Comparison of ENCODE assay signal across 12 cellular contexts in genomic region chr3:58035512-58035867, GRCh38. TPM values are rescaled to one million over a fixed set of nuclear protein-coding genes. Genes with fewer than 3 reads are reported as not detected.
DNase-seq lines count a peak whose midpoint lies in the region; ATAC-seq, FAIRE-seq and TF ChIP-seq lines count a peak whose summit lies in the region.
"Had no signal": no experiment of that assay in that cellular context is flagged by ENCODE, and none has a peak within 500 bp of the region (broad histone marks: within the 10 kb centered on the region; RNA-seq: fewer than 3 reads in every experiment).

No MANE protein-coding gene starts in this region.

- no peak for ATAC-seq in activated T-cell treated with anti-CD3 and anti-CD28 coated beads, Interleukin-2, amount 50 U/mL, for 72 hours (replicated peaks in 1 of 2)

- no peak for TF ChIP-seq POLR2A in thyroid gland (IDR thresholded peaks at IDR 0.05)

- intact Hi-C loops in activated T-helper 1 cell treated with anti-CD3 and anti-CD28 coated beads, Interleukin-12 subunit alpha, Interleukin-12 subunit beta, Interleukin-2, Interleukin-4 antibody, amounts not matched to agents 30 ng/mL and 10 ng/mL and 1 ng/mL, durations not matched to agents 14 hours and 24 hours and 36 hours (cut with micrococcal nuclease), result loop anchor here (1.0 to 10.0 kb wide), 4 partner anchors 8 to 459 kb away; partner anchors contain the start of genes FLNB and KCTD6
- intact Hi-C loops in kidney (cut with DNase I), result no loop called here
- intact Hi-C loops in thyroid gland (cut with DNase I), result no loop called here

- no peaks in the 10 kb centered on the region for H3K9me3 Mint-ChIP-seq in activated T-cell treated with anti-CD3 and anti-CD28 coated beads, Interleukin-2, amount 50 U/mL, for 72 hours
- no peaks in the 10 kb centered on the region for H3K9me3 Mint-ChIP-seq in activated T-helper 1 cell treated with anti-CD3 and anti-CD28 coated beads, Interleukin-12 subunit alpha, Interleukin-12 subunit beta, Interleukin-2, Interleukin-4 antibody, amounts not matched to agents 30 ng/mL and 10 ng/mL and 1 ng/mL, durations not matched to agents 14 hours and 24 hours and 36 hours

- FAIRE-seq in kidney (lab: Jason Lieb, UNC), result no peak

- H3K9me3 ChIP-seq in kidney (ENCODE audit: control insufficient read depth in 1 of 2, low read length in 2 of 2) (no peaks in the 10 kb centered on the region), thyroid gland (no peaks in the 10 kb centered on the region)
- H3K9me3 ChIP-seq: BE2C, MG63 had no signal

- DNase-seq in activated T-cell treated with anti-CD3 and anti-CD28 coated beads, Interleukin-2, amount 50 U/mL, for 72 hours, result no peak
- DNase-seq in activated T-cell treated with anti-CD3 and anti-CD28 coated beads for 4 hours (no peak), kidney (no peak), thyroid gland (no peak), GM19238 (ENCODE audit: insufficient read length, low spot score) (no peak), RPMI8226 (no peak), NCI-H524 treated with DMSO at 0.1 percent for 48 hours (lab: John Stamatoyannopoulos, UW) (no peak)
- DNase-seq in activated T-helper 1 cell treated with anti-CD3 and anti-CD28 coated beads, Interleukin-12 subunit alpha, Interleukin-12 subunit beta, Interleukin-2, Interleukin-4 antibody, amounts not matched to agents 30 ng/mL and 10 ng/mL and 1 ng/mL, durations not matched to agents 14 hours and 24 hours and 36 hours (ENCODE audit: low spot score), result no peak
- DNase-seq: activated gamma-delta T cell treated with Interleukin-2 at 50 U/mL for 16 hours, BE2C, MG63, NCI-H748 treated with DMSO at 0.1 percent for 48 hours had no signal

- no peak overlapping the region for H3K4me3 ChIP-seq in kidney (ENCODE audit: low read length in 2 of 2)
- no peak overlapping the region for H3K4me3 ChIP-seq in thyroid gland (replicated peaks in 1 of 3)
- H3K4me3 ChIP-seq: MG63 had no signal

- WGBS in thyroid gland, 2 donors, result 42 to 56% methylated on average over 5 of the region's 5 CpGs

- no peaks in the 10 kb centered on the region for H3K27me3 ChIP-seq in thyroid gland
- H3K27me3 ChIP-seq: BE2C, MG63 had no signal

- peaks cover 0 to 4% of the 10 kb centered on the region in 2 donors for H3K36me3 Mint-ChIP-seq in activated T-cell treated with anti-CD3 and anti-CD28 coated beads, Interleukin-2, amount 50 U/mL, for 72 hours (ENCODE audit: insufficient read depth in 2 of 2)
- H3K36me3 Mint-ChIP-seq in activated T-helper 1 cell treated with anti-CD3 and anti-CD28 coated beads, Interleukin-12 subunit alpha, Interleukin-12 subunit beta, Interleukin-2, Interleukin-4 antibody, amounts not matched to agents 30 ng/mL and 10 ng/mL and 1 ng/mL, durations not matched to agents 14 hours and 24 hours and 36 hours (ENCODE audit: low read depth), result peaks cover 7% of the 10 kb centered on the region

- no peak for TF ChIP-seq CTCF in kidney (IDR thresholded peaks at IDR 0.05; ENCODE audit: borderline replicate concordance, extremely low read depth, insufficient read depth)
- TF ChIP-seq CTCF in thyroid gland (IDR thresholded peaks at IDR 0.05), result no peak

- H3K4me1 ChIP-seq in kidney (ENCODE audit: control insufficient read depth in 1 of 2, insufficient read depth in 1 of 2, low read depth in 1 of 2, low read length in 2 of 2), result peaks cover 21 to 26% of the 10 kb centered on the region in 2 donors
- peaks cover 53 to 63% of the 10 kb centered on the region in 2 donors for H3K4me1 ChIP-seq in thyroid gland
- H3K4me1 ChIP-seq: BE2C had no signal

- H3K4me1 Mint-ChIP-seq in activated T-cell treated with anti-CD3 and anti-CD28 coated beads, Interleukin-2, amount 50 U/mL, for 72 hours (ENCODE audit: low read depth), result peaks cover 71% of the 10 kb centered on the region
- peaks cover 46% of the 10 kb centered on the region for H3K4me1 Mint-ChIP-seq in activated T-helper 1 cell treated with anti-CD3 and anti-CD28 coated beads, Interleukin-12 subunit alpha, Interleukin-12 subunit beta, Interleukin-2, Interleukin-4 antibody, amounts not matched to agents 30 ng/mL and 10 ng/mL and 1 ng/mL, durations not matched to agents 14 hours and 24 hours and 36 hours (ENCODE audit: low read depth)

- H3K27ac Mint-ChIP-seq in activated T-cell treated with anti-CD3 and anti-CD28 coated beads, Interleukin-2, amount 50 U/mL, for 72 hours, result peak overlapping the region; percentile 77
- peak overlapping the region; percentile 85 for H3K27ac Mint-ChIP-seq in activated T-helper 1 cell treated with anti-CD3 and anti-CD28 coated beads, Interleukin-12 subunit alpha, Interleukin-12 subunit beta, Interleukin-2, Interleukin-4 antibody, amounts not matched to agents 30 ng/mL and 10 ng/mL and 1 ng/mL, durations not matched to agents 14 hours and 24 hours and 36 hours

- peaks cover 6% of the 10 kb centered on the region for H3K27me3 Mint-ChIP-seq in activated T-cell treated with anti-CD3 and anti-CD28 coated beads, Interleukin-2, amount 50 U/mL, for 72 hours (ENCODE audit: low read depth)
- H3K27me3 Mint-ChIP-seq in activated T-helper 1 cell treated with anti-CD3 and anti-CD28 coated beads, Interleukin-12 subunit alpha, Interleukin-12 subunit beta, Interleukin-2, Interleukin-4 antibody, amounts not matched to agents 30 ng/mL and 10 ng/mL and 1 ng/mL, durations not matched to agents 14 hours and 24 hours and 36 hours (ENCODE audit: insufficient read depth), result peaks cover 7% of the 10 kb centered on the region

- no peaks in the 10 kb centered on the region for H3K36me3 ChIP-seq in kidney (ENCODE audit: control insufficient read depth in 1 of 2, insufficient read depth in 2 of 2, low read length in 2 of 2)
- H3K36me3 ChIP-seq in thyroid gland, result no peaks in the 10 kb centered on the region
- H3K36me3 ChIP-seq: BE2C, MG63 had no signal

- H3K27ac ChIP-seq in kidney (ENCODE audit: low read depth in 2 of 2, low read length in 2 of 2) (peak overlapping the region; percentile 27 to 69), thyroid gland (peak overlapping the region; percentile 76 to 96 (median 79))

- H3K9ac ChIP-seq in kidney (ENCODE audit: low read length in 2 of 2), result no peak overlapping the region

- peak overlapping the region; percentile 70 to 84 for H3K4me3 Mint-ChIP-seq in activated T-cell treated with anti-CD3 and anti-CD28 coated beads, Interleukin-2, amount 50 U/mL, for 72 hours
- H3K4me3 Mint-ChIP-seq in activated T-helper 1 cell treated with anti-CD3 and anti-CD28 coated beads, Interleukin-12 subunit alpha, Interleukin-12 subunit beta, Interleukin-2, Interleukin-4 antibody, amounts not matched to agents 30 ng/mL and 10 ng/mL and 1 ng/mL, durations not matched to agents 14 hours and 24 hours and 36 hours, result peak overlapping the region; percentile 78

RNA-seq across cellular contexts. Expression of gene FLNB, which starts 27.3 kb away (rescaled TPM):
- total RNA-seq in activated T-cell treated with anti-CD3 and anti-CD28 coated beads, Interleukin-2, amount 50 U/mL, for 72 hours, result 10 to 100 TPM; 46.1 to 56.7 TPM
- 22.3 and 24.1 TPM in 2 replicates for total RNA-seq in activated T-helper 1 cell treated with anti-CD3 and anti-CD28 coated beads, Interleukin-12 subunit alpha, Interleukin-12 subunit beta, Interleukin-2, Interleukin-4 antibody, amounts not matched to agents 30 ng/mL and 10 ng/mL and 1 ng/mL, durations not matched to agents 14 hours and 24 hours and 36 hours
- 216 TPM for total RNA-seq in kidney
- polyA plus RNA-seq in kidney (ENCODE audit: insufficient read depth, low read depth, low replicate concordance), result 115 TPM
- 100 to 1,000 TPM; 164 to 258 (median 242) TPM for total RNA-seq in thyroid gland
